ENCODE assay signal across 13 cellular contexts in the genomic region with DNA sequence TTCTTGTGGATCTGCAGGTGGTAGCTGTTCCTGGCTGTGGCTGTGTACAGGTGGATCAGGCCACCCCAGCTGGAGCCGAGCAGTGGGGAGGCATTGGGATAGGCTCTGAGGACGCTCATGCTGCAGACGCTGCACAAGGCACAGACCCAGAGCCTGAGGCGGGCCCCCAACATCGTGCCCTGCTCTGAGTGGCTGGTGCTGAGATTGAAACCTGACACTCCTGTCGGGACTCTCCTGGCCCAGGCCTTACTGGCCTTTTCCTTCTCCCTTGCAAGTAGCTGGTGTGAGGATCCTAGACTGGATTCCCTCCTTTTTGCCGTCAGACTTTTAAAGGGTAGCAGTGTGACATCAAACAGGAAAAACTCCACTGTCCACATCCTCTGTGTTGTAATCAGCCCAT. TPM values are rescaled to one million over a fixed set of nuclear protein-coding genes. Genes with fewer than 3 reads are reported as not detected.
A peak's percentile ranks its signal among the peaks of the same experiment; 100 is the strongest.
DNase-seq lines count a peak whose midpoint lies in the region; ATAC-seq and TF ChIP-seq lines count a peak whose summit lies in the region.
"Had no signal": no experiment of that assay in that cellular context is flagged by ENCODE, and none has a peak within 500 bp of the region (broad histone marks: within the 10 kb centered on the region; RNA-seq: fewer than 3 reads in every experiment).

TSS of gene FGF23 (minus strand) at position 303 of the 400 bp plus-strand sequence. CDS start at position 173, 130 bp downstream.

- H3K27ac ChIP-seq in PC-3 (ENCODE audit: low read length): no peak within 1 kb of the TSS
- H3K27ac ChIP-seq: A549, gastrocnemius medialis, thyroid gland had no signal

- no peaks in the 10 kb centered on the region for H3K36me3 ChIP-seq in PC-3 (ENCODE audit: low read depth, low read length)
- H3K36me3 ChIP-seq: gastrocnemius medialis, thyroid gland had no signal

- no peaks in the 10 kb centered on the region for H3K9me2 ChIP-seq in PC-3 (replicated peaks; ENCODE audit: low read length)

- TF ChIP-seq CTCF in PC-3 (conservative IDR thresholded peaks at IDR 0.05; ENCODE audit: low read depth, low read length): no peak
- TF ChIP-seq CTCF in foreskin fibroblast (IDR thresholded peaks at IDR 0.05; ENCODE audit: low read depth, low read length): no peak

- DNase-seq in NCI-H1436 (lab: John Stamatoyannopoulos, UW): peak; percentile 10
- DNase-seq in NCI-H1436 treated with DMSO at 0.1 percent for 48 hours (lab: John Stamatoyannopoulos, UW): no peak
- peak; percentile 10 for DNase-seq in PC-3
- peak; percentile 14 to 48 for DNase-seq in foreskin fibroblast
- peak; percentile 67 for DNase-seq in retina
- no peak for DNase-seq in NCI-H446 (lab: John Stamatoyannopoulos, UW)
- DNase-seq in NCI-H2227 treated with DMSO at 0.1 percent for 48 hours (lab: John Stamatoyannopoulos, UW): no peak
- DNase-seq in cerebellum (ENCODE audit: low spot score): no peak
- DNase-seq: gastrocnemius medialis; stimulated activated CD4-positive, alpha-beta T cell treated with anti-CD3 and anti-CD28 coated beads, Interleukin-4, amount 100 ng/mL, for 1 hour had no signal

- ATAC-seq in PC-3: peak; percentile 64
- ATAC-seq: gastrocnemius medialis had no signal

- no TSS peak for BruUV-seq in PC-3 (replicated peaks; lab: Mats Ljungman, UMichigan)

- H3K4me3 ChIP-seq in PC-3 (ENCODE audit: low read length) (no peak within 1 kb of the TSS), foreskin fibroblast (ENCODE audit: low read depth in 1 of 2, low read length in 2 of 2) (no peak within 1 kb of the TSS)
- H3K4me3 ChIP-seq: A549, gastrocnemius medialis, thyroid gland had no signal

- no peak within 1 kb of the TSS for H3K9ac ChIP-seq in PC-3 (ENCODE audit: low read length)

- POLR2A ChIA-PET in PC-3 (lab: Charles Lee; ENCODE audit: unreplicated experiment): no interaction called here

- H3F3A ChIP-seq in PC-3 (ENCODE audit: low read length, unreplicated experiment): no peaks in the 10 kb centered on the region

- no peaks in the 10 kb centered on the region for H4K20me1 ChIP-seq in PC-3 (ENCODE audit: low read length)

- intact Hi-C loops in PC-3 (cut with micrococcal nuclease): no loop called here

- H3K4me1 ChIP-seq in PC-3 (ENCODE audit: insufficient read depth, low read length): no peaks in the 10 kb centered on the region
- H3K4me1 ChIP-seq: A549, gastrocnemius medialis, thyroid gland had no signal

- H3K79me2 ChIP-seq in PC-3 (ENCODE audit: low read length): no peaks in the 10 kb centered on the region

- no peaks in the 10 kb centered on the region for H3K9me3 ChIP-seq in PC-3 (ENCODE audit: low read length)
- H3K9me3 ChIP-seq: A549, gastrocnemius medialis, thyroid gland had no signal

- peaks cover 84% of the 10 kb centered on the region for H3K27me3 ChIP-seq in PC-3 (ENCODE audit: low read length)
- H3K27me3 ChIP-seq: thyroid gland had no signal

- H3K4me2 ChIP-seq in PC-3 (ENCODE audit: low read length): no peak within 1 kb of the TSS
- H3K4me2 ChIP-seq: A549 had no signal

- H2AFZ ChIP-seq in PC-3 (ENCODE audit: low read length): no peak within 1 kb of the TSS

- CTCF ChIA-PET in PC-3 (lab: Charles Lee): no interaction called here

RNA-seq across cellular contexts. Expression of gene FGF23, which starts in this region (rescaled TPM):
- total RNA-seq in PC-3 (2014; rRNA removed): not detected in 2 replicates
- total RNA-seq in cerebellum: not detected
- total RNA-seq: gastrocnemius medialis; natural killer cell treated with Interleukin-12 subunit alpha and Interleukin-12 subunit beta and Interleukin-15 and Interleukin-18, amount 100 ng/mL, for 72 hours; thyroid gland had no signal

Comparison
In these comparisons a context has a peak if more than half of its experiments do, and no peak if none do; other contexts are left out.
1. DNase-seq: peak in NCI-H1436 (single experiment), foreskin fibroblast (2 of 2) and retina (single experiment); none in NCI-H1436 treated with DMSO at 0.1 percent for 48 hours (single experiment), NCI-H446 (0 of 2), NCI-H2227 treated with DMSO at 0.1 percent for 48 hours (single experiment) and cerebellum (single experiment).
2. Peak in DNase-seq and ATAC-seq in PC-3; RNA of the gene not detected or under 1 TPM.